14 cellular contexts compared by ENCODE assay signal in the genomic region with DNA sequence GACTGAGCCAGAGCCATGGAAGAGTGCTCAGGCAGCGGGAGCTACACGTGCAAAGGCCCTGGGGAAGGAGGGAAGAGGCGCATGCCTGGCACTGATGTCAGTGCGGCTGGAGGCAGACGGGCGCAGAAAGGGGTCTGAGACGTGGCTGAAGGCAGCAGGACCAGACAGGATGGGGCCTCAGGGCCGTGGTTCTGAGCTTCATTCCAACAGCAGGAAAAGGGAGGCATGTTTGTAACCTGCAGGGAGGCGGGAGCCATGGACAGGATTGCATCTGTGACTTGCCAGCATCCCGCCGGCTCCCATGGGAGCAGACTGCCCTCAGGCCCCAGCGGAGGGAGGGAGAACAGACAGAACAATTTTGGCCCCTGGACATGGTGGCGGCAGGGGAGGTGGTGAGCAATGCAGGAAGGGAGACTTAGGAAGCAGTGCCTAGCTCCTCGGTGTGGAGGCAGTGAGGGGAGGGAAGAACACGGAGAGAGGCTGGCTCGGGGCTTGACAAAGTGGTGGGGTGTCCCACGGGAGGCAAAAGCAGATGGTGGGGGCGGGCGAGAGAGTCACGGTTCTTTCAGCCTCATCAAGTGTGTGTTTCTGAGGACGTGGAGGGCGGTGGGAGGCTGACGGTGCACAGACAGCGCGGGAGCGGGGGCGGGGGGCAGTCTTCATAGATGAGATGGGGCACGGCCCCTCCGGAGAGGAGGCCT. TPM values are rescaled to one million over a fixed set of nuclear protein-coding genes. Genes with fewer than 3 reads are reported as not detected.
DNase-seq lines count a peak whose midpoint lies in the region; ATAC-seq and TF ChIP-seq lines count a peak whose summit lies in the region.
"Had no signal": no experiment of that assay in that cellular context is flagged by ENCODE, and none has a peak within 500 bp of the region (broad histone marks: within the 10 kb centered on the region; RNA-seq: fewer than 3 reads in every experiment).

No MANE protein-coding gene starts in this region.

- no peak overlapping the region for H2BK12ac ChIP-seq in H9 (ENCODE audit: insufficient read length, low read depth, low read length)

- H3K4me1 ChIP-seq in H9 (ENCODE audit: insufficient read depth, low read length): no peaks in the 10 kb centered on the region

- H3K36me3 Mint-ChIP-seq in CD4-positive, alpha-beta T cell (ENCODE audit: low read depth): no peaks in the 10 kb centered on the region
- H3K36me3 Mint-ChIP-seq in WTC11 (peaks cover 20% of the 10 kb centered on the region), nephron progenitor cell (ENCODE audit: low read depth) (peaks cover 13% of the 10 kb centered on the region), H9 (ENCODE audit: insufficient read depth in 1 of 3, low read depth in 3 of 3) (peaks cover 16 to 21% (median 17%) of the 10 kb centered on the region in 3 experiments)
- no peaks in the 10 kb centered on the region for H3K36me3 Mint-ChIP-seq in activated T-cell treated with anti-CD3 and anti-CD28 coated beads, Interleukin-2, amount 50 U/mL, for 4 hours (ENCODE audit: insufficient read depth)

- H3K4ac ChIP-seq in H9 (ENCODE audit: low read depth, low read length): no peak overlapping the region

- no peak overlapping the region for H3K9ac ChIP-seq in H9 (ENCODE audit: extremely low read depth, insufficient read length, low read length)

- no peaks in the 10 kb centered on the region for H3K9me3 Mint-ChIP-seq in CD4-positive, alpha-beta T cell
- peaks cover 26% of the 10 kb centered on the region for H3K9me3 Mint-ChIP-seq in WTC11
- H3K9me3 Mint-ChIP-seq in nephron progenitor cell: peaks cover 32% of the 10 kb centered on the region
- peaks cover 2% of the 10 kb centered on the region for H3K9me3 Mint-ChIP-seq in activated T-cell treated with anti-CD3 and anti-CD28 coated beads, Interleukin-2, amount 50 U/mL, for 4 hours
- H3K9me3 Mint-ChIP-seq in H9: peaks cover 24 to 31% of the 10 kb centered on the region in 2 experiments

- H2BK120ac ChIP-seq in H9 (ENCODE audit: low read depth, low read length, poor library complexity, severe bottlenecking): no peak overlapping the region

- no peak overlapping the region for H3K56ac ChIP-seq in H9 (ENCODE audit: insufficient read length, low read depth, low read length)

- H3K23ac ChIP-seq in H9 (ENCODE audit: insufficient read length, low read depth, low read length): no peak overlapping the region

- peak overlapping the region; percentile 52 for H3K27ac Mint-ChIP-seq in CD4-positive, alpha-beta T cell
- H3K27ac Mint-ChIP-seq in WTC11 (peak overlapping the region; percentile 45; the same call in 1 of the 2 replicates), nephron progenitor cell (no peak overlapping the region), H9 (no peak overlapping the region)
- H3K27ac Mint-ChIP-seq: immature natural killer cell had no signal

- H3K18ac ChIP-seq in H9 (ENCODE audit: insufficient read length, low read depth, low read length): no peak overlapping the region

- H4K91ac ChIP-seq in H9 (ENCODE audit: insufficient read length, low read depth, low read length): no peak overlapping the region

- H3K36me3 ChIP-seq in KOPT-K1 (ENCODE audit: insufficient read depth, low read length): no peaks in the 10 kb centered on the region

- H3K23me2 ChIP-seq in H9 (ENCODE audit: insufficient read length, low read depth, low read length, poor library complexity, severe bottlenecking): no peaks in the 10 kb centered on the region

- intact Hi-C loops in CD4-positive, alpha-beta T cell (cut with DNase I, micrococcal nuclease): no loop called here

- CTCF ChIA-PET in CD4-positive, alpha-beta T cell (lab: Charles Lee): no interaction called here
- CTCF ChIA-PET in WTC11 (lab: Charles Lee): interaction anchor here (1.1 to 1.5 kb wide), 2 partner anchors 10 to 53 kb away, joined by 3 to 4 read pairs; no protein-coding TSS in a partner anchor

- no peak overlapping the region for H3K14ac ChIP-seq in H9 (ENCODE audit: insufficient read depth, low read length)

- no peak overlapping the region for H2BK20ac ChIP-seq in H9 (ENCODE audit: low read depth, low read length, poor library complexity, severe bottlenecking)

- H3K27me3 Mint-ChIP-seq in CD4-positive, alpha-beta T cell: peaks cover 2% of the 10 kb centered on the region
- peaks cover 36% of the 10 kb centered on the region for H3K27me3 Mint-ChIP-seq in WTC11 (ENCODE audit: low read depth)
- H3K27me3 Mint-ChIP-seq in nephron progenitor cell (ENCODE audit: low read depth, poor library complexity): peaks cover 18% of the 10 kb centered on the region
- H3K27me3 Mint-ChIP-seq in activated T-cell treated with anti-CD3 and anti-CD28 coated beads, Interleukin-2, amount 50 U/mL, for 4 hours (ENCODE audit: low read depth): peaks cover 9% of the 10 kb centered on the region
- peaks cover 60% of the 10 kb centered on the region for H3K27me3 Mint-ChIP-seq in H9 (ENCODE audit: low read depth)

- H2BK15ac ChIP-seq in H9 (ENCODE audit: low read depth, low read length): no peak overlapping the region

- WGBS in H9 (ENCODE audit: extremely low coverage, insufficient read length, low lambda C conversion rate): no CpG with 5 or more reads among the region's 29 CpGs

- H3T11ph ChIP-seq in H9 (ENCODE audit: low read length): no peak overlapping the region

- no peaks in the 10 kb centered on the region for H3K79me2 ChIP-seq in H9 (ENCODE audit: insufficient read depth, low read length)

- TF ChIP-seq CTCF in CD4-positive, alpha-beta T cell (IDR thresholded peaks at IDR 0.05): no peak
- TF ChIP-seq CTCF in WTC11 (IDR thresholded peaks at IDR 0.05) (no peak), nephron progenitor cell (IDR thresholded peaks at IDR 0.05) (no peak), H9 (conservative IDR thresholded peaks at IDR 0.05) (no peak)

- no peak overlapping the region for H2AK5ac ChIP-seq in H9 (ENCODE audit: insufficient read length, low read length)

- no peaks in the 10 kb centered on the region for H3K79me1 ChIP-seq in H9 (ENCODE audit: insufficient read depth, low read depth, low read length, poor library complexity, severe bottlenecking)

- no peak overlapping the region for H2AFZ ChIP-seq in H9 (ENCODE audit: low read length)

- H3K27me3 ChIP-seq in CD4-positive, alpha-beta T cell (ENCODE audit: control insufficient read depth, insufficient read depth, low read length): peaks cover 15% of the 10 kb centered on the region
- peaks cover 2% of the 10 kb centered on the region; the same call in 1 of the 2 replicates for H3K27me3 ChIP-seq in H9 (ENCODE audit: insufficient read depth, low read length)

- POLR2A ChIA-PET in CD4-positive, alpha-beta T cell (lab: Charles Lee): no interaction called here
- POLR2A ChIA-PET in WTC11 (lab: Charles Lee): interaction anchor here (1.0 kb wide), 1 partner anchor 10 kb away, joined by 3 read pairs; no protein-coding TSS in a partner anchor

- peaks cover 3% of the 10 kb centered on the region for H3K9me3 ChIP-seq in CD4-positive, alpha-beta T cell (ENCODE audit: control insufficient read depth, low read length)
- H3K9me3 ChIP-seq in KOPT-K1 (ENCODE audit: insufficient read depth, low read length, poor library complexity, severe bottlenecking) (peaks cover 26% of the 10 kb centered on the region), H9 (ENCODE audit: control insufficient read depth, low read depth, low read length) (peaks cover 10% of the 10 kb centered on the region)

- no peak for ATAC-seq in CD4-positive, alpha-beta T cell (ENCODE audit: poor library complexity)
- ATAC-seq in WTC11 (no peak), HG02938 (IDR thresholded peaks at IDR 0.05; ENCODE audit: unreplicated experiment) (no peak)
- ATAC-seq in activated T-cell treated with anti-CD3 and anti-CD28 coated beads, Interleukin-2, amount 50 U/mL, for 4 hours: no peak

- no peak overlapping the region for H3K27ac ChIP-seq in CD4-positive, alpha-beta T cell (ENCODE audit: low read depth, low read length)
- H3K27ac ChIP-seq in KOPT-K1 (ENCODE audit: low read depth, low read length, poor library complexity, severe bottlenecking) (peak overlapping the region; percentile 64), H9 (ENCODE audit: insufficient read length, low read depth, low read length) (no peak overlapping the region)

- H2BK5ac ChIP-seq in H9 (ENCODE audit: insufficient read length, low read length): no peak overlapping the region

- no peaks in the 10 kb centered on the region for H4K20me1 ChIP-seq in H9 (ENCODE audit: control insufficient read depth, insufficient read depth, insufficient read length)

- H4K8ac ChIP-seq in H9 (replicated peaks; ENCODE audit: insufficient read length, low read depth, low read length): no peak overlapping the region

- no peak for DNase-seq in CD4-positive, alpha-beta T cell
- DNase-seq in WTC11 (ENCODE audit: low spot score) (no peak), nephron progenitor cell (no peak), H9 (no peak), hippocampal formation (lab: John Stamatoyannopoulos, UW) (no peak)
- DNase-seq in activated T-cell treated with anti-CD3 and anti-CD28 coated beads, Interleukin-2, amount 50 U/mL, for 4 hours: no peak
- DNase-seq: activated CD8-positive, alpha-beta memory T cell treated with anti-CD3 and anti-CD28 coated beads, Interleukin-2, amount 50 U/mL, for 48 hours; foreskin fibroblast; immature natural killer cell; NCI-H1105 treated with DMSO at 0.1 percent for 48 hours; NCI-H510A treated with DMSO at 0.1 percent for 48 hours had no signal

- peaks cover 39% of the 10 kb centered on the region for H3K4me1 Mint-ChIP-seq in CD4-positive, alpha-beta T cell (ENCODE audit: low read depth)
- H3K4me1 Mint-ChIP-seq in WTC11 (peaks cover 2% of the 10 kb centered on the region), nephron progenitor cell (peaks cover 35% of the 10 kb centered on the region), H9 (peaks cover 2 to 7% of the 10 kb centered on the region in 2 experiments)
- H3K4me1 Mint-ChIP-seq in activated T-cell treated with anti-CD3 and anti-CD28 coated beads, Interleukin-2, amount 50 U/mL, for 4 hours (ENCODE audit: low read depth): peaks cover 19% of the 10 kb centered on the region

- H3K4me3 Mint-ChIP-seq in CD4-positive, alpha-beta T cell: no peak overlapping the region
- H3K4me3 Mint-ChIP-seq in WTC11: no peak overlapping the region
- peak overlapping the region; percentile 24 for H3K4me3 Mint-ChIP-seq in nephron progenitor cell
- H3K4me3 Mint-ChIP-seq in activated T-cell treated with anti-CD3 and anti-CD28 coated beads, Interleukin-2, amount 50 U/mL, for 4 hours: no peak overlapping the region
- no peak overlapping the region for H3K4me3 Mint-ChIP-seq in H9

- no peak overlapping the region for H3K4me2 ChIP-seq in H9 (ENCODE audit: insufficient read depth, insufficient read length, low read length)

- no peak overlapping the region for H4K5ac ChIP-seq in H9 (ENCODE audit: insufficient read length, low read depth, low read length)

TF ChIP-seq in WTC11, 78 proteins besides CTCF, POLR2A, EP300 and RAD21 (continues in another document):
- no peak for TF ChIP-seq NR1H2 (CRISPR knock-in tag; IDR thresholded peaks at IDR 0.05)

RNA-seq across cellular contexts. Expression of gene INF2, which starts 33.3 kb away (rescaled TPM):
- total RNA-seq in CD4-positive, alpha-beta T cell: 10 to 100 TPM; 74.9 to 76.9 TPM
- 69.0 to 82.4 TPM (median 72.4 TPM) in 3 replicates for total RNA-seq in WTC11 (2021)
- total RNA-seq in activated T-cell treated with anti-CD3 and anti-CD28 coated beads, Interleukin-2, amount 50 U/mL, for 4 hours: 10 to 100 TPM; 51.8 to 54.9 (median 54.5) TPM
- 58.3 and 59.1 TPM in 2 replicates for total RNA-seq in H9 (2021)

RNA-seq across cellular contexts. Expression of gene TMEM179, which starts 51.6 kb away (rescaled TPM):
- total RNA-seq in CD4-positive, alpha-beta T cell: not detected
- 2.4 to 3.9 TPM (median 3.6 TPM) in 3 replicates for total RNA-seq in WTC11 (2021)
- not detected for total RNA-seq in activated T-cell treated with anti-CD3 and anti-CD28 coated beads, Interleukin-2, amount 50 U/mL, for 4 hours
- 11.1 and 11.4 TPM in 2 replicates for total RNA-seq in H9 (2021)
- total RNA-seq: mesenteric fat pad had no signal

Comparison
In these comparisons a context has a peak if more than half of its experiments do, and no peak if none do; other contexts are left out.
1. H3K27ac Mint-ChIP-seq: peak in CD4-positive, alpha-beta T cell (single experiment) and WTC11 (single experiment); none in nephron progenitor cell (single experiment) and H9 (0 of 3).